Comparison of ENCODE assay signal across 8 cellular contexts in the genomic region with DNA sequence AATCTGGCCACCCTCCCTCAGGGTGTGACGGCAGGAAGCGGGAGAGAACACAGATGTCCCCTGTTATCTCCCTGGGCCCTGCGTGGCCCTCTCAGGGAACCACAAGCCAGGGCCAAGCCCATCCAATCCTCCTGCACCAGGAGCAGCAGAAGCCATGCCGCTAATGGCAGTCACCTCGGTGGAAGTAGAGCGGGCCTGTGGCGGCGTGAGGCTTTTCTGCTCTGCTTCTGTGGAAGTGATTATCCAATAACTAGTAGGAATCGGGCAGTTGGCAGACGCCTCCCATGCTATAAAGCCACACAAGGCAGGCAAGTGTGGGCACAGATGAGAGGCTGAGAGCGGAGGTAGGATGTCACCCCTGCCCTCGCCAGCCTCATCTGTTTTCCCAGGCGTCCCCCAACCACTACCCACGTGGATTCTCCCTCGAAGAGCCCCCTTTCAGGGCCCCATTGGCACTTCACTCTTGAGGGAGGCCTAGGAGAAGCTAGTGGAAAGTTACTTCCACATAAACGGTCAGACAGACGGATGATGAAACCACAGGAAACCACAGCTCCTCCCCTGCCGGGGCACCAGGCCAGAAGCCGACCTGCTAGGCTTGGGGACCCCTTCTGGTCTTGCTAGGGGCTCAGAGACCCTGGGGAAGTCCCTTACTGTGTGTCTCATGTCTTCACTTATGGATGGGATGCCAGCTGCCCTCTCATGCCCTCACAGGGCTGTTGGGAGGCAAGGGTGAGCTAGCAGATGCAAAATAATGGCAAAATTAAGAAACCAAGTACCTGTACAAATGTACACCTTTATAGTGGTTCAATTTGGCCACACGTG. TPM values are rescaled to one million over a fixed set of nuclear protein-coding genes. Genes with fewer than 3 reads are reported as not detected.
A peak's percentile ranks its signal among the peaks of the same experiment; 100 is the strongest.
DNase-seq lines count a peak whose midpoint lies in the region; ATAC-seq and FAIRE-seq lines count a peak whose summit lies in the region.

No MANE protein-coding gene starts in this region.

- H3K27ac ChIP-seq in skin epidermis, result peak overlapping the region; percentile 1 to 94 (median 81)

- ATAC-seq in GM18858 (IDR thresholded peaks at IDR 0.05; ENCODE audit: unreplicated experiment) (peak; percentile 35), HG02981 (IDR thresholded peaks at IDR 0.05; ENCODE audit: unreplicated experiment) (peak; percentile 44)

- no peak overlapping the region for H3K4me3 ChIP-seq in skin epidermis

- DNase-seq in RCC 7860 (ENCODE audit: low spot score) (peak; percentile 72), activated gamma-delta T cell treated with Interleukin-2 at 50 U/mL for 16 hours (peak; percentile 65), cardiac septum (ENCODE audit: low spot score) (peak; percentile 86), NCI-H2227 treated with DMSO at 0.1 percent for 48 hours (lab: John Stamatoyannopoulos, UW) (no peak), NCI-H524 treated with DMSO at 0.1 percent for 48 hours (lab: John Stamatoyannopoulos, UW) (no peak)

- peak; percentile 69 for FAIRE-seq in RCC 7860 (lab: Jason Lieb, UNC)

- intact Hi-C loops in cardiac septum (cut with DNase I), result no loop called here

RNA-seq across cellular contexts. Expression of a gene that starts 18.8 kb away (rescaled TPM):
- total RNA-seq in cardiac septum, result 921 TPM

RNA-seq across cellular contexts. Expression of a gene that starts 49.7 kb away (rescaled TPM):
- total RNA-seq in cardiac septum, result 0.65 TPM

Comparison
In these comparisons a context has a peak if more than half of its experiments do, and no peak if none do; other contexts are left out.
1. DNase-seq: peak in RCC 7860 (single experiment), activated gamma-delta T cell treated with Interleukin-2 at 50 U/mL for 16 hours (single experiment) and cardiac septum (single experiment); none in NCI-H2227 treated with DMSO at 0.1 percent for 48 hours (single experiment) and NCI-H524 treated with DMSO at 0.1 percent for 48 hours (single experiment).